ENCODE assay signal across 14 cellular contexts in genomic region chr2:135198481-135198880, GRCh38.
DNase-seq lines count a peak whose midpoint lies in the region; ATAC-seq and TF ChIP-seq lines count a peak whose summit lies in the region.
"Had no signal": no experiment of that assay in that cellular context is flagged by ENCODE, and none has a peak within 500 bp of the region (broad histone marks: within the 10 kb centered on the region; RNA-seq: fewer than 3 reads in every experiment).

No MANE protein-coding gene starts in this region.

- no peak overlapping the region for H3K27ac ChIP-seq in upper lobe of left lung
- H3K27ac ChIP-seq: BLaER1, HL-60 had no signal

- H3K4me3 ChIP-seq in upper lobe of left lung, result no peak overlapping the region
- H3K4me3 ChIP-seq: BLaER1 had no signal

- no peaks in the 10 kb centered on the region for H3K36me3 ChIP-seq in upper lobe of left lung

- no peaks in the 10 kb centered on the region for H3K9me3 ChIP-seq in upper lobe of left lung
- H3K9me3 ChIP-seq: BLaER1, Caco-2 had no signal

- ATAC-seq in GM18858 (IDR thresholded peaks at IDR 0.05; ENCODE audit: unreplicated experiment) (no peak), upper lobe of left lung (ENCODE audit: low FRiP score in 2 of 2) (no peak)

- WGBS in upper lobe of left lung, 2 donors, result 90 to 93% methylated on average over 3 of the region's 3 CpGs

- H3K27me3 ChIP-seq in upper lobe of left lung, result no peaks in the 10 kb centered on the region
- H3K27me3 ChIP-seq: BLaER1 had no signal

- H3K4me1 ChIP-seq in upper lobe of left lung, result no peaks in the 10 kb centered on the region
- H3K4me1 ChIP-seq: BLaER1, Caco-2 had no signal

- DNase-seq in DMS79 treated with DMSO at 0.1 percent for 48 hours (lab: John Stamatoyannopoulos, UW) (peak; percentile 45), cerebellum (ENCODE audit: low spot score) (peak; percentile 39), midbrain (lab: John Stamatoyannopoulos, UW) (peak; percentile 32), renal cortical epithelial cell (ENCODE audit: low read depth) (peak; percentile 61), D341Med (ENCODE audit: low spot score) (no peak), upper lobe of left lung (no peak)
- DNase-seq: Caco-2; CD8-positive, alpha-beta memory T cell; DMS53; HCEC 1CT; HFFc6 had no signal

- no peak for TF ChIP-seq POLR2A in upper lobe of left lung (IDR thresholded peaks at IDR 0.05)

- no peak for TF ChIP-seq EP300 in upper lobe of left lung (IDR thresholded peaks at IDR 0.05)

- TF ChIP-seq CTCF in upper lobe of left lung (IDR thresholded peaks at IDR 0.05), result no peak

Comparison
In these comparisons a context has a peak if more than half of its experiments do, and no peak if none do; other contexts are left out.
1. DNase-seq: peak in DMS79 treated with DMSO at 0.1 percent for 48 hours (single experiment), cerebellum (single experiment), midbrain (single experiment) and renal cortical epithelial cell (single experiment); none in D341Med (single experiment) and upper lobe of left lung (0 of 2).